8 cellular contexts compared by ENCODE assay signal in genomic region chr20:58890073-58890453, GRCh38. TPM values are rescaled to one million over a fixed set of nuclear protein-coding genes. Genes with fewer than 3 reads are reported as not detected.
DNase-seq lines count a peak whose midpoint lies in the region; ATAC-seq and TF ChIP-seq lines count a peak whose summit lies in the region.

No MANE protein-coding gene starts in this region.

- DNase-seq in brain microvascular endothelial cell (no peak), mesendoderm (no peak), medulla oblongata (ENCODE audit: extremely low spot score) (no peak), NK-92 (lab: John Stamatoyannopoulos, UW; ENCODE audit: unreplicated experiment) (no peak), dermis blood vessel endothelial cell (no peak)
- no peak for DNase-seq in stimulated activated CD4-positive, alpha-beta T cell treated with anti-CD3 and anti-CD28 coated beads, Interleukin-4, amount 100 ng/mL, for 24 hours

- no peak overlapping the region for H4K8ac ChIP-seq in mesendoderm (ENCODE audit: low read depth, low read length)

- H2BK5ac ChIP-seq in mesendoderm (ENCODE audit: low read length): peak overlapping the region; percentile 43

- H3K4me2 ChIP-seq in mesendoderm (ENCODE audit: low read length): peak overlapping the region; percentile 91

- peak overlapping the region; percentile 85 for H3K27ac ChIP-seq in 22Rv1
- H3K27ac ChIP-seq in brain microvascular endothelial cell: no peak overlapping the region
- H3K27ac ChIP-seq in mesendoderm (ENCODE audit: low read depth, low read length): peak overlapping the region; percentile 100

- H3K4ac ChIP-seq in mesendoderm (ENCODE audit: low read depth, low read length): peak overlapping the region; percentile 94

- in situ Hi-C loops in brain microvascular endothelial cell (cut with HindIII; ENCODE audit: low pct_ligation_motif_present, low sequenced_read_pairs): no loop called here

- no peaks in the 10 kb centered on the region for H3K79me1 ChIP-seq in mesendoderm (ENCODE audit: low read length)

- H3K27me3 ChIP-seq in brain microvascular endothelial cell (replicated peaks): no peaks in the 10 kb centered on the region
- H3K27me3 ChIP-seq in mesendoderm (ENCODE audit: insufficient read depth, low read length, poor library complexity): no peaks in the 10 kb centered on the region

- H3K23ac ChIP-seq in mesendoderm (ENCODE audit: low read length): peak overlapping the region; percentile 89

- WGBS in mesendoderm (ENCODE audit: extremely low coverage, insufficient coverage, low lambda C conversion rate): no CpG with 5 or more reads among the region's 46 CpGs

- peak overlapping the region; percentile 94 for H3K9ac ChIP-seq in mesendoderm (ENCODE audit: low read length)

- peak; percentile 0 for ATAC-seq in HG03045 (IDR thresholded peaks at IDR 0.05; ENCODE audit: unreplicated experiment)

- H3K4me3 ChIP-seq in brain microvascular endothelial cell (ENCODE audit: low read depth, low read length) (peak overlapping the region; percentile 56), mesendoderm (ENCODE audit: low read length) (peak overlapping the region; percentile 74)

- peak overlapping the region; percentile 96 for H3K56ac ChIP-seq in mesendoderm (ENCODE audit: low read length)

- no peak for TF ChIP-seq CTCF in 22Rv1 (IDR thresholded peaks at IDR 0.05)
- no peak for TF ChIP-seq CTCF in brain microvascular endothelial cell (IDR thresholded peaks at IDR 0.05; ENCODE audit: low read depth, low read length, missing control alignments)

- peak overlapping the region; percentile 100 for H3K18ac ChIP-seq in mesendoderm (ENCODE audit: low read length)

- peaks cover 2% of the 10 kb centered on the region for H3K4me1 ChIP-seq in mesendoderm (ENCODE audit: control insufficient read depth, low read depth, low read length)

- H2AK5ac ChIP-seq in mesendoderm (ENCODE audit: low read length): no peak overlapping the region

- H4K5ac ChIP-seq in mesendoderm (ENCODE audit: low read length): no peak overlapping the region

- H3K36me3 ChIP-seq in brain microvascular endothelial cell (replicated peaks) (no peaks in the 10 kb centered on the region), mesendoderm (ENCODE audit: control insufficient read depth, insufficient read depth, low read length) (no peaks in the 10 kb centered on the region)

- H2BK15ac ChIP-seq in mesendoderm (replicated peaks; ENCODE audit: low read depth): no peak overlapping the region

- peaks cover 31% of the 10 kb centered on the region for H3K79me2 ChIP-seq in mesendoderm (ENCODE audit: control insufficient read depth, insufficient read depth, low read length)

- no peak overlapping the region for H2BK120ac ChIP-seq in mesendoderm (ENCODE audit: low read depth, low read length)

RNA-seq across cellular contexts. Expression of gene GNAS, which starts 37.5 kb away (rescaled TPM):
- polyA plus RNA-seq in mesendoderm (2013, experiment 1 of 2): 871 TPM
- polyA plus RNA-seq in mesendoderm (2013, experiment 2 of 2): 882 TPM
- 365 and 726 TPM in 2 replicates for total RNA-seq in dermis blood vessel endothelial cell

RNA-seq across cellular contexts. Expression of gene GNAS-AS1, which starts 39.4 kb away (rescaled TPM):
- polyA plus RNA-seq in mesendoderm (2013, experiment 1 of 2): 1.6 TPM
- 1.6 TPM for polyA plus RNA-seq in mesendoderm (2013, experiment 2 of 2)
- total RNA-seq in dermis blood vessel endothelial cell: not detected in 2 replicates
